In the genomic region with DNA sequence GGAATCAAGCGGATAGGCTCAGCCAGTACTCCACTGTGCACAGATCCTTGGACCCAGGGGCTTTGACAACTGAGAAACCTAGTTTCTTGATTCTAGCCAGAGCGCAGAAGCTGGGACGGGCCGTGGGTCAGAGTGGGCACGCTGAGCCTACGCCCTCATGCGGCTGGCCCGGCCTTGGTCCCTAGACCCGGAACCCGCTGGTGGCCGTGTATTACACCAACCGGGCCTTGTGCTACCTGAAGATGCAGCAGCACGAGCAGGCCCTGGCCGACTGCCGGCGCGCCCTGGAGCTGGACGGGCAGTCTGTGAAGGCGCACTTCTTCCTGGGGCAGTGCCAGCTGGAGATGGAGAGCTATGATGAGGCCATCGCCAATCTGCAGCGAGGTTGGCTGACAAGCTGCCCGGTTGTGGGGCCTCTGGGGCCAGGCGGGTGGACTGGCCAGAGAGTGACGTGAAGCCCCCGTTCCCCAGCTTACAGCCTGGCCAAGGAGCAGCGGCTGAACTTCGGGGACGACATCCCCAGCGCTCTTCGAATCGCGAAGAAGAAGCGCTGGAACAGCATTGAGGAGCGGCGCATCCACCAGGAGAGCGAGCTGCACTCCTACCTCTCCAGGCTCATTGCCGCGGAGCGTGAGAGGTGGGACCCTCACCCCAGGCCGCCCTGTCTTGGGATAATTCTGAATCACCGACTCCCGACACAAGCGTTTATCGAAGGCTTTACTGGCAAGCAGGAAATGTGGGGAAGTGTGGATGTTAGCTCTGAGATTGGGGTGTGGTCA, we compare ENCODE assay signal across 6 cellular contexts. TPM values are rescaled to one million over a fixed set of nuclear protein-coding genes. Genes with fewer than 3 reads are reported as not detected.
DNase-seq lines count a peak whose midpoint lies in the region; ATAC-seq and TF ChIP-seq lines count a peak whose summit lies in the region.

No MANE protein-coding gene starts in this region.

- H3K4me3 ChIP-seq in body of pancreas, result peak overlapping the region; percentile 0 to 29

- peak overlapping the region; percentile 81 for H3K4me3 Mint-ChIP-seq in natural killer cell treated with Interleukin-12 subunit alpha and Interleukin-12 subunit beta and Interleukin-15 and Interleukin-18, amount 100 ng/mL, for 72 hours

- TF ChIP-seq CTCF in body of pancreas (IDR thresholded peaks at IDR 0.05), result no peak

- peak overlapping the region in 1 of 2 donors; percentile 28 for H3K27ac Mint-ChIP-seq in natural killer cell treated with Interleukin-12 subunit alpha and Interleukin-12 subunit beta and Interleukin-15 and Interleukin-18, amount 100 ng/mL, for 72 hours

- TF ChIP-seq POLR2A in body of pancreas (IDR thresholded peaks at IDR 0.05), result no peak

- H3K27ac ChIP-seq in body of pancreas, result peak overlapping the region in 3 of 4 donors; percentile 86 to 95 (median 90)

- intact Hi-C loops in body of pancreas (cut with DNase I), result no loop called here

- H3K27me3 ChIP-seq in body of pancreas, result no peaks in the 10 kb centered on the region

- WGBS in body of pancreas, 2 donors, result 38 to 81% methylated on average over 6 to 44 of the region's 44 CpGs

- H3K36me3 Mint-ChIP-seq in natural killer cell treated with Interleukin-12 subunit alpha and Interleukin-12 subunit beta and Interleukin-15 and Interleukin-18, amount 100 ng/mL, for 72 hours, result no peaks in the 10 kb centered on the region

- in situ Hi-C loops in ACHN (cut with HindIII; ENCODE audit: low pct_ligation_motif_present, low pct_unique_long_range_greater_than_20kb, low sequenced_read_pairs), result no loop called here

- H3K36me3 ChIP-seq in body of pancreas (replicated peaks in 1 of 2; ENCODE audit: insufficient read depth in 1 of 2, low read depth in 2 of 2), result peaks cover 7 to 12% of the 10 kb centered on the region in 2 donors

- DNase-seq in ACHN (peak; percentile 64), HT1080 (ENCODE audit: low read depth) (peak; percentile 37), body of pancreas (peak; percentile 58 to 64 (median 61)), HuH-7 (ENCODE audit: low spot score) (no peak)
- no peak for DNase-seq in natural killer cell treated with Interleukin-12 subunit alpha and Interleukin-12 subunit beta and Interleukin-15 and Interleukin-18, amount 100 ng/mL, for 72 hours (ENCODE audit: low spot score)

- ATAC-seq in body of pancreas, result no peak
- no peak for ATAC-seq in natural killer cell treated with Interleukin-12 subunit alpha and Interleukin-12 subunit beta and Interleukin-15 and Interleukin-18, amount 100 ng/mL, for 72 hours
- no peak for ATAC-seq in GM21529 (IDR thresholded peaks at IDR 0.05; ENCODE audit: unreplicated experiment)

- peaks cover 60% of the 10 kb centered on the region for H3K4me1 ChIP-seq in body of pancreas

- H3K4me1 Mint-ChIP-seq in natural killer cell treated with Interleukin-12 subunit alpha and Interleukin-12 subunit beta and Interleukin-15 and Interleukin-18, amount 100 ng/mL, for 72 hours (ENCODE audit: low read depth in 2 of 2), result peaks cover 11 to 13% of the 10 kb centered on the region in 2 donors

- H3K9me3 ChIP-seq in body of pancreas, result no peaks in the 10 kb centered on the region

- H3K27me3 Mint-ChIP-seq in natural killer cell treated with Interleukin-12 subunit alpha and Interleukin-12 subunit beta and Interleukin-15 and Interleukin-18, amount 100 ng/mL, for 72 hours, result no peaks in the 10 kb centered on the region

- H3K9me3 Mint-ChIP-seq in natural killer cell treated with Interleukin-12 subunit alpha and Interleukin-12 subunit beta and Interleukin-15 and Interleukin-18, amount 100 ng/mL, for 72 hours, result no peaks in the 10 kb centered on the region

RNA-seq across cellular contexts. Expression of gene STUB1, which starts 0.9 kb away (rescaled TPM):
- 208 and 257 TPM in 2 replicates for total RNA-seq in HT1080 (2014; rRNA removed; shearing (Covaris generic))
- 215 and 240 TPM in 2 replicates for polyA plus RNA-seq in HT1080 (2015; cell fraction: cytosol; rRNA removed)
- polyA plus RNA-seq in HT1080 (2015; cell fraction: nucleus; rRNA removed), result 158 and 176 TPM in 2 replicates
- total RNA-seq in body of pancreas, result 100 to 1,000 TPM in 1 of 2 donors, 10 to 100 TPM in 1; 63.3 to 205 TPM
- total RNA-seq in natural killer cell treated with Interleukin-12 subunit alpha and Interleukin-12 subunit beta and Interleukin-15 and Interleukin-18, amount 100 ng/mL, for 72 hours, result 100 to 1,000 TPM in 1 of 2 donors, 10 to 100 TPM in 1; 95.0 to 172 TPM

RNA-seq across cellular contexts. Expression of gene JMJD8, which starts 3.0 kb away (rescaled TPM):
- total RNA-seq in HT1080 (2014; rRNA removed; shearing (Covaris generic)), result 43.0 and 46.2 TPM in 2 replicates
- polyA plus RNA-seq in HT1080 (2015; cell fraction: cytosol; rRNA removed), result 61.9 and 70.5 TPM in 2 replicates
- 63.7 and 64.1 TPM in 2 replicates for polyA plus RNA-seq in HT1080 (2015; cell fraction: nucleus; rRNA removed)
- 100 to 1,000 TPM in 1 of 2 donors, 10 to 100 TPM in 1; 49.5 to 128 TPM for total RNA-seq in body of pancreas
- 10 to 100 TPM; 31.2 to 53.4 TPM for total RNA-seq in natural killer cell treated with Interleukin-12 subunit alpha and Interleukin-12 subunit beta and Interleukin-15 and Interleukin-18, amount 100 ng/mL, for 72 hours

RNA-seq across cellular contexts. Expression of gene RHBDL1, which starts 5.7 kb away (rescaled TPM):
- 1.1 and 1.6 TPM in 2 replicates for total RNA-seq in HT1080 (2014; rRNA removed; shearing (Covaris generic))
- polyA plus RNA-seq in HT1080 (2015; cell fraction: cytosol; rRNA removed), result 0.14 and 0.55 TPM in 2 replicates
- 19.2 and 20.2 TPM in 2 replicates for polyA plus RNA-seq in HT1080 (2015; cell fraction: nucleus; rRNA removed)
- 1 to 10 TPM; 1.8 to 4.3 TPM for total RNA-seq in body of pancreas
- 1 to 10 TPM; 1.0 to 1.5 TPM for total RNA-seq in natural killer cell treated with Interleukin-12 subunit alpha and Interleukin-12 subunit beta and Interleukin-15 and Interleukin-18, amount 100 ng/mL, for 72 hours

RNA-seq across cellular contexts. Expression of gene WDR24, which starts 9.0 kb away (rescaled TPM):
- total RNA-seq in HT1080 (2014; rRNA removed; shearing (Covaris generic)), result 3.4 and 4.1 TPM in 2 replicates
- 11.8 and 13.0 TPM in 2 replicates for polyA plus RNA-seq in HT1080 (2015; cell fraction: cytosol; rRNA removed)
- polyA plus RNA-seq in HT1080 (2015; cell fraction: nucleus; rRNA removed), result 23.2 and 24.2 TPM in 2 replicates
- total RNA-seq in body of pancreas, result 10 to 100 TPM in 1 of 2 donors, 1 to 10 TPM in 1; 8.6 to 16.8 TPM
- total RNA-seq in natural killer cell treated with Interleukin-12 subunit alpha and Interleukin-12 subunit beta and Interleukin-15 and Interleukin-18, amount 100 ng/mL, for 72 hours, result 10 to 100 TPM; 15.7 to 25.0 TPM

RNA-seq across cellular contexts. Expression of gene RHOT2, which starts 13.2 kb away (rescaled TPM):
- 95.4 and 107 TPM in 2 replicates for total RNA-seq in HT1080 (2014; rRNA removed; shearing (Covaris generic))
- polyA plus RNA-seq in HT1080 (2015; cell fraction: cytosol; rRNA removed), result 60.1 and 80.2 TPM in 2 replicates
- 678 and 762 TPM in 2 replicates for polyA plus RNA-seq in HT1080 (2015; cell fraction: nucleus; rRNA removed)
- total RNA-seq in body of pancreas, result 10 to 100 TPM; 65.6 to 89.0 TPM
- total RNA-seq in natural killer cell treated with Interleukin-12 subunit alpha and Interleukin-12 subunit beta and Interleukin-15 and Interleukin-18, amount 100 ng/mL, for 72 hours, result 100 to 1,000 TPM; 171 to 259 TPM

Comparison
In these comparisons a context has a peak if more than half of its experiments do, and no peak if none do; other contexts are left out.
1. DNase-seq: peak in ACHN (single experiment), HT1080 (single experiment) and body of pancreas (4 of 4); none in natural killer cell treated with Interleukin-12 subunit alpha and Interleukin-12 subunit beta and Interleukin-15 and Interleukin-18, amount 100 ng/mL, for 72 hours (single experiment) and HuH-7 (single experiment).